ENCODE assay signal across 19 cellular contexts in genomic region chr5:107980923-107981748, GRCh38.
DNase-seq lines count a peak whose midpoint lies in the region; ATAC-seq, FAIRE-seq and TF ChIP-seq lines count a peak whose summit lies in the region.
"Had no signal": no experiment of that assay in that cellular context is flagged by ENCODE, and none has a peak within 500 bp of the region (broad histone marks: within the 10 kb centered on the region; RNA-seq: fewer than 3 reads in every experiment).

No MANE protein-coding gene starts in this region.

- H3K4me1 ChIP-seq in GM23338 (ENCODE audit: insufficient read depth) (peaks cover 17% of the 10 kb centered on the region), OCI-LY7 (ENCODE audit: insufficient read depth, low read length, poor library complexity, severe bottlenecking) (no peaks in the 10 kb centered on the region)
- H3K4me1 ChIP-seq: Caco-2 had no signal

- peak; percentile 51 for ATAC-seq in activated CD4-positive, alpha-beta T cell treated with anti-CD3 and anti-CD28 coated beads for 36 hours
- ATAC-seq in GM23338 (no peak), natural killer cell (no peak)
- ATAC-seq: K562 had no signal

- H3K4me3 ChIP-seq in GM23338 (no peak overlapping the region), bronchial epithelial cell (ENCODE audit: low read depth, low read length) (no peak overlapping the region), OCI-LY7 (ENCODE audit: low read depth, low read length, poor library complexity, severe bottlenecking) (no peak overlapping the region)
- H3K4me3 ChIP-seq: BLaER1 treated with 17β-estradiol and CSF1 and Interleukin-3, amounts not matched to agents 10 nM and 100 nM; K562 had no signal

- no peaks in the 10 kb centered on the region for H3F3A ChIP-seq in GM23338 (replicated peaks; ENCODE audit: low read depth)

- H3K9me3 ChIP-seq in OCI-LY7 (ENCODE audit: low read length) = no peaks in the 10 kb centered on the region
- H3K9me3 ChIP-seq: BLaER1 treated with 17β-estradiol and CSF1 and Interleukin-3, amounts not matched to agents 10 nM and 100 nM; Caco-2 had no signal

- H3K4me3 Mint-ChIP-seq in activated CD4-positive, alpha-beta T cell treated with anti-CD3 and anti-CD28 coated beads for 36 hours = no peak overlapping the region
- H3K4me3 Mint-ChIP-seq in activated CD4-positive, alpha-beta T cell treated with anti-CD3 and anti-CD28 coated beads, Interleukin-2, amount 10 ng/mL, durations not matched to agents 24 days and 14 days = no peak overlapping the region
- H3K4me3 Mint-ChIP-seq in GM23338 (no peak overlapping the region), natural killer cell (peak overlapping the region; percentile 73)

- TF ChIP-seq CTCF in GM23338 (conservative IDR thresholded peaks at IDR 0.05; ENCODE audit: low read depth in 2 of 2) (no peak), bronchial epithelial cell (IDR thresholded peaks at IDR 0.05; ENCODE audit: insufficient read depth, low read length, severe bottlenecking) (no peak), natural killer cell (IDR thresholded peaks at IDR 0.05) (no peak), OCI-LY7 (conservative IDR thresholded peaks at IDR 0.05; ENCODE audit: low read length) (no peak)

- no TSS peak for BruUV-seq in OCI-LY7 (replicated peaks; lab: Mats Ljungman, UMichigan)

- intact Hi-C loops in activated CD4-positive, alpha-beta T cell treated with anti-CD3 and anti-CD28 coated beads for 36 hours (cut with DNase I, micrococcal nuclease) = no loop called here
- intact Hi-C loops in activated CD4-positive, alpha-beta T cell treated with anti-CD3 and anti-CD28 coated beads, Interleukin-2, amount 10 ng/mL, durations not matched to agents 24 days and 14 days (cut with micrococcal nuclease) = no loop called here
- intact Hi-C loops in natural killer cell (cut with micrococcal nuclease) = loop anchor here (1.0 to 10.0 kb wide), 2 partner anchors 10 to 404 kb away; partner anchors contain the start of gene FBXL17
- intact Hi-C loops in OCI-LY7 (cut with micrococcal nuclease; ENCODE audit: unreplicated experiment) = no loop called here

- no peaks in the 10 kb centered on the region for H3K9me3 Mint-ChIP-seq in activated CD4-positive, alpha-beta T cell treated with anti-CD3 and anti-CD28 coated beads for 36 hours (ENCODE audit: low read depth)
- no peaks in the 10 kb centered on the region for H3K9me3 Mint-ChIP-seq in activated CD4-positive, alpha-beta T cell treated with anti-CD3 and anti-CD28 coated beads, Interleukin-2, amount 10 ng/mL, durations not matched to agents 24 days and 14 days
- H3K9me3 Mint-ChIP-seq in GM23338 = no peaks in the 10 kb centered on the region
- H3K9me3 Mint-ChIP-seq in natural killer cell = no peaks in the 10 kb centered on the region

- FAIRE-seq in bronchial epithelial cell (lab: Jason Lieb, UNC) (peak; percentile 62), GM12891 (lab: Jason Lieb, UNC) (no peak)
- FAIRE-seq: G401.6, K562 had no signal

- H3K27me3 ChIP-seq in GM23338 (ENCODE audit: insufficient read depth) (no peaks in the 10 kb centered on the region), bronchial epithelial cell (ENCODE audit: control insufficient read depth, insufficient read depth, low read length) (no peaks in the 10 kb centered on the region)
- H3K27me3 ChIP-seq: BLaER1 treated with 17β-estradiol and CSF1 and Interleukin-3, amounts not matched to agents 10 nM and 100 nM had no signal

- H3K9me2 ChIP-seq in GM23338 (ENCODE audit: insufficient read depth) = no peaks in the 10 kb centered on the region
- H3K9me2 ChIP-seq in OCI-LY7 (ENCODE audit: insufficient read depth, low read length) = no peaks in the 10 kb centered on the region

- peaks cover 3% of the 10 kb centered on the region for H3K4me1 Mint-ChIP-seq in activated CD4-positive, alpha-beta T cell treated with anti-CD3 and anti-CD28 coated beads for 36 hours
- H3K4me1 Mint-ChIP-seq in activated CD4-positive, alpha-beta T cell treated with anti-CD3 and anti-CD28 coated beads, Interleukin-2, amount 10 ng/mL, durations not matched to agents 24 days and 14 days = peaks cover 18% of the 10 kb centered on the region
- H3K4me1 Mint-ChIP-seq in GM23338 (peaks cover 18% of the 10 kb centered on the region), natural killer cell (peaks cover 74 to 76% of the 10 kb centered on the region in 2 donors)

- H3K79me2 ChIP-seq in GM23338 (replicated peaks; ENCODE audit: insufficient read depth) (no peaks in the 10 kb centered on the region), OCI-LY7 (ENCODE audit: insufficient read depth, low read depth, low read length) (no peaks in the 10 kb centered on the region)

- TF ChIP-seq POLR2A in GM12891 (IDR thresholded peaks at IDR 0.05; ENCODE audit: low read depth, low read length) = no peak

- no peak for DNase-seq in activated CD4-positive, alpha-beta T cell treated with anti-CD3 and anti-CD28 coated beads for 36 hours
- no peak for DNase-seq in activated CD4-positive, alpha-beta T cell treated with anti-CD3 and anti-CD28 coated beads, Interleukin-2, amount 10 ng/mL, durations not matched to agents 24 days and 14 days
- no peak for DNase-seq in GM23338 (ENCODE audit: low spot score)
- no peak for DNase-seq in bronchial epithelial cell (ENCODE audit: low read depth)
- no peak for DNase-seq in natural killer cell
- no peak for DNase-seq in OCI-LY7 (ENCODE audit: low spot score)
- no peak for DNase-seq in superior temporal gyrus (ENCODE audit: extremely low spot score)
- no peak for DNase-seq in GM12891 (ENCODE audit: insufficient read length, low spot score)
- DNase-seq: 8988T; Caco-2; DMS53; NCI-H146; NCI-H2107; NCI-H345; NCI-H526 treated with DMSO at 0.1 percent for 48 hours; NK-92 treated with Interleukin-12 subunit alpha and Interleukin-12 subunit beta, amount 100 ng/mL, for 24 hours had no signal

- CTCF ChIA-PET in activated CD4-positive, alpha-beta T cell treated with anti-CD3 and anti-CD28 coated beads for 36 hours (lab: Charles Lee) = no interaction called here
- CTCF ChIA-PET in OCI-LY7 (lab: Charles Lee; ENCODE audit: unreplicated experiment) = no interaction called here

- H3K27ac Mint-ChIP-seq in activated CD4-positive, alpha-beta T cell treated with anti-CD3 and anti-CD28 coated beads for 36 hours = no peak overlapping the region
- H3K27ac Mint-ChIP-seq in activated CD4-positive, alpha-beta T cell treated with anti-CD3 and anti-CD28 coated beads, Interleukin-2, amount 10 ng/mL, durations not matched to agents 24 days and 14 days = no peak overlapping the region
- H3K27ac Mint-ChIP-seq in GM23338 (peak overlapping the region; percentile 15; the same call in 1 of the 2 replicates), natural killer cell (peak overlapping the region; percentile 82 to 92)

- no peak overlapping the region for H3K27ac ChIP-seq in GM23338 (ENCODE audit: low read depth)
- H3K27ac ChIP-seq in OCI-LY7 (ENCODE audit: low read depth, low read length, poor library complexity, severe bottlenecking) = no peak overlapping the region
- H3K27ac ChIP-seq: BLaER1 treated with 17β-estradiol and CSF1 and Interleukin-3, amounts not matched to agents 10 nM and 100 nM had no signal

- H3K4me2 ChIP-seq in GM23338 (no peak overlapping the region), OCI-LY7 (ENCODE audit: low read length) (no peak overlapping the region)
- H3K4me2 ChIP-seq: BLaER1 treated with 17β-estradiol and CSF1 and Interleukin-3, amounts not matched to agents 10 nM and 100 nM had no signal

- H4K20me1 ChIP-seq in GM23338 (replicated peaks; ENCODE audit: insufficient read depth) = no peaks in the 10 kb centered on the region
- no peaks in the 10 kb centered on the region for H4K20me1 ChIP-seq in OCI-LY7 (ENCODE audit: insufficient read depth, low read length)
- H4K20me1 ChIP-seq: BLaER1 treated with 17β-estradiol and CSF1 and Interleukin-3, amounts not matched to agents 10 nM and 100 nM had no signal

- peaks cover 2% of the 10 kb centered on the region for H3K36me3 Mint-ChIP-seq in activated CD4-positive, alpha-beta T cell treated with anti-CD3 and anti-CD28 coated beads for 36 hours (ENCODE audit: low read depth)
- H3K36me3 Mint-ChIP-seq in activated CD4-positive, alpha-beta T cell treated with anti-CD3 and anti-CD28 coated beads, Interleukin-2, amount 10 ng/mL, durations not matched to agents 24 days and 14 days (ENCODE audit: low read depth) = no peaks in the 10 kb centered on the region
- no peaks in the 10 kb centered on the region for H3K36me3 Mint-ChIP-seq in GM23338 (ENCODE audit: low read depth)
- H3K36me3 Mint-ChIP-seq in natural killer cell = no peaks in the 10 kb centered on the region

- H3K27me3 Mint-ChIP-seq in activated CD4-positive, alpha-beta T cell treated with anti-CD3 and anti-CD28 coated beads for 36 hours = no peaks in the 10 kb centered on the region
- H3K27me3 Mint-ChIP-seq in activated CD4-positive, alpha-beta T cell treated with anti-CD3 and anti-CD28 coated beads, Interleukin-2, amount 10 ng/mL, durations not matched to agents 24 days and 14 days = no peaks in the 10 kb centered on the region
- H3K27me3 Mint-ChIP-seq in GM23338 (ENCODE audit: insufficient read depth, low read depth, poor library complexity) (no peaks in the 10 kb centered on the region), natural killer cell (ENCODE audit: low read depth in 2 of 2) (no peaks in the 10 kb centered on the region)

- H2AFZ ChIP-seq in GM23338 = no peak overlapping the region
- no peak overlapping the region for H2AFZ ChIP-seq in OCI-LY7 (ENCODE audit: low read length)

- H3K36me3 ChIP-seq in GM23338 (ENCODE audit: insufficient read depth) (no peaks in the 10 kb centered on the region), bronchial epithelial cell (ENCODE audit: control insufficient read depth, insufficient read depth, low read length) (no peaks in the 10 kb centered on the region), OCI-LY7 (ENCODE audit: insufficient read depth, low read length) (no peaks in the 10 kb centered on the region)
- H3K36me3 ChIP-seq: BLaER1 treated with 17β-estradiol and CSF1 and Interleukin-3, amounts not matched to agents 10 nM and 100 nM had no signal

- POLR2A ChIA-PET in activated CD4-positive, alpha-beta T cell treated with anti-CD3 and anti-CD28 coated beads for 36 hours (lab: Charles Lee) = no interaction called here
- POLR2A ChIA-PET in OCI-LY7 (lab: Charles Lee) = interaction anchor here (0.6 kb wide), 1 partner anchor 1429 kb away, joined by 3 read pairs; no protein-coding TSS in a partner anchor

TF ChIP-seq in GM23338, 12 proteins besides CTCF, POLR2A, EP300 and RAD21 (continues in another document):
- TF ChIP-seq EZH2 (IDR thresholded peaks at IDR 0.05; ENCODE audit: low read depth, unreplicated experiment) = no peak

TF ChIP-seq in GM12891, 5 proteins besides CTCF, POLR2A, EP300 and RAD21:
- no peak for TF ChIP-seq POU2F2 (IDR thresholded peaks at IDR 0.05; ENCODE audit: low read depth, low read length)
- no peak for TF ChIP-seq SPI1 (IDR thresholded peaks at IDR 0.05; ENCODE audit: low read depth, low read length)
- no peak for TF ChIP-seq POLR2AphosphoS5 (IDR thresholded peaks at IDR 0.05; ENCODE audit: low read depth, low read length)
- TF ChIP-seq PAX5 (IDR thresholded peaks at IDR 0.05; ENCODE audit: insufficient read depth, low read length, severe bottlenecking) = no peak
- no peak for TF ChIP-seq TAF1 (IDR thresholded peaks at IDR 0.05; ENCODE audit: low read depth, low read length)
TF ChIP-seq in GM12891: peak in this region for 0.

Comparison
In these comparisons a context has a peak if more than half of its experiments do, and no peak if none do; other contexts are left out.
1. H3K27ac Mint-ChIP-seq: peak in GM23338 (single experiment) and natural killer cell (2 of 2); none in activated CD4-positive, alpha-beta T cell treated with anti-CD3 and anti-CD28 coated beads for 36 hours (single experiment) and activated CD4-positive, alpha-beta T cell treated with anti-CD3 and anti-CD28 coated beads, Interleukin-2, amount 10 ng/mL, durations not matched to agents 24 days and 14 days (single experiment).